In genomic region chr3:65402597-65402996, GRCh38 we compare ENCODE assay signal across 10 cellular contexts.
A peak's percentile ranks its signal among the peaks of the same experiment; 100 is the strongest.
DNase-seq lines count a peak whose midpoint lies in the region; ATAC-seq and TF ChIP-seq lines count a peak whose summit lies in the region.
"Had no signal": no experiment of that assay in that cellular context is flagged by ENCODE, and none has a peak within 500 bp of the region (broad histone marks: within the 10 kb centered on the region; RNA-seq: fewer than 3 reads in every experiment).

No MANE protein-coding gene starts in this region.

- H3K4me1 ChIP-seq in iPS-20b (ENCODE audit: insufficient read depth, low read length) (peaks cover 43% of the 10 kb centered on the region), OCI-LY7 (ENCODE audit: insufficient read depth, low read length, poor library complexity, severe bottlenecking) (no peaks in the 10 kb centered on the region)

- H2AFZ ChIP-seq in OCI-LY7 (ENCODE audit: low read length) = no peak overlapping the region

- no peaks in the 10 kb centered on the region for H3K9me2 ChIP-seq in OCI-LY7 (ENCODE audit: insufficient read depth, low read length)

- no peaks in the 10 kb centered on the region for H3K27me3 ChIP-seq in iPS-20b (ENCODE audit: insufficient read depth, low read length)

- CTCF ChIA-PET in OCI-LY7 (lab: Charles Lee; ENCODE audit: unreplicated experiment) = no interaction called here

- ATAC-seq in left cardiac atrium (peak; percentile 65 to 94), GM18520 (IDR thresholded peaks at IDR 0.05; ENCODE audit: unreplicated experiment) (no peak)

- TF ChIP-seq CTCF in OCI-LY7 (conservative IDR thresholded peaks at IDR 0.05; ENCODE audit: low read length) = no peak

- H3K4me3 ChIP-seq in iPS-20b (ENCODE audit: low read length) = 0 out of 2 replicates have a peak overlapping the region, but pooled peaks have one; percentile 59
- H3K4me3 ChIP-seq in OCI-LY7 (ENCODE audit: low read depth, low read length, poor library complexity, severe bottlenecking) = no peak overlapping the region

- H3K27ac ChIP-seq in iPS-20b (ENCODE audit: low read length) = peak overlapping the region; percentile 67
- no peak overlapping the region for H3K27ac ChIP-seq in OCI-LY7 (ENCODE audit: low read depth, low read length, poor library complexity, severe bottlenecking)

- no peaks in the 10 kb centered on the region for H3K36me3 ChIP-seq in iPS-20b (ENCODE audit: insufficient read depth, low read depth, low read length)
- H3K36me3 ChIP-seq in OCI-LY7 (ENCODE audit: insufficient read depth, low read length) = no peaks in the 10 kb centered on the region

- H3K4me2 ChIP-seq in OCI-LY7 (ENCODE audit: low read length) = no peak overlapping the region

- H4K20me1 ChIP-seq in OCI-LY7 (ENCODE audit: insufficient read depth, low read length) = no peaks in the 10 kb centered on the region

- no peaks in the 10 kb centered on the region for H3K79me2 ChIP-seq in OCI-LY7 (ENCODE audit: insufficient read depth, low read depth, low read length)

- POLR2A ChIA-PET in OCI-LY7 (lab: Charles Lee) = no interaction called here

- H3K9ac ChIP-seq in iPS-20b (ENCODE audit: low read depth, low read length) = peak overlapping the region; percentile 37; the same call in 1 of the 2 replicates

- H3K9me3 ChIP-seq in iPS-20b (ENCODE audit: insufficient read depth, low read depth, low read length) = no peaks in the 10 kb centered on the region
- H3K9me3 ChIP-seq in OCI-LY7 (ENCODE audit: low read length) = no peaks in the 10 kb centered on the region

- DNase-seq in left cardiac atrium (no peak), cardiac septum (ENCODE audit: low spot score) (no peak), amniotic stem cell (lab: John Stamatoyannopoulos, UW) (peak; percentile 65), HuH-7 (ENCODE audit: low spot score) (no peak), NCI-H82 (lab: John Stamatoyannopoulos, UW) (no peak), OCI-LY7 (ENCODE audit: low spot score) (no peak)
- DNase-seq: cortex of kidney, NCI-H524 treated with DMSO at 0.1 percent for 48 hours had no signal

- intact Hi-C loops in left cardiac atrium (cut with DNase I) = no loop called here
- intact Hi-C loops in cardiac septum (cut with DNase I) = no loop called here
- intact Hi-C loops in OCI-LY7 (cut with micrococcal nuclease; ENCODE audit: unreplicated experiment) = no loop called here

- no TSS peak for BruUV-seq in OCI-LY7 (replicated peaks; lab: Mats Ljungman, UMichigan)
